Comparison of ENCODE assay signal across 8 cellular contexts in genomic region chr2:177392373-177393246, GRCh38. TPM values are rescaled to one million over a fixed set of nuclear protein-coding genes. Genes with fewer than 3 reads are reported as not detected.
DNase-seq lines count a peak whose midpoint lies in the region; ATAC-seq and TF ChIP-seq lines count a peak whose summit lies in the region.

Gene AGPS, plus strand, starts transcription at chr2:177392773. Its CDS starts 17 bp downstream, at chr2:177392790.

- H3K36me3 ChIP-seq in KOPT-K1 (ENCODE audit: insufficient read depth, low read length) = 0 out of 2 replicates have a peak, but pooled peaks cover 7% of the 10 kb centered on the region
- H3K36me3 ChIP-seq in thoracic aorta = no peaks in the 10 kb centered on the region

- H3K27me3 ChIP-seq in thoracic aorta (replicated peaks; ENCODE audit: insufficient read depth) = no peaks in the 10 kb centered on the region

- H3K9me3 ChIP-seq in KOPT-K1 (ENCODE audit: insufficient read depth, low read length, poor library complexity, severe bottlenecking) (no peaks in the 10 kb centered on the region), thoracic aorta (no peaks in the 10 kb centered on the region)

- TF ChIP-seq CTCF in osteocyte (IDR thresholded peaks at IDR 0.05) (peak; percentile 18), thoracic aorta (IDR thresholded peaks at IDR 0.05) (peak; percentile 51)

- peaks cover 29% of the 10 kb centered on the region for H3K36me3 Mint-ChIP-seq in activated naive CD4-positive, alpha-beta T cell treated with anti-CD3 and anti-CD28 coated beads for 36 hours (ENCODE audit: low read depth)
- peaks cover 2% of the 10 kb centered on the region for H3K36me3 Mint-ChIP-seq in osteocyte (ENCODE audit: unreplicated experiment)

- H3K4me3 ChIP-seq in thoracic aorta = peak within 1 kb of the TSS; percentile 95

- peaks cover 59% of the 10 kb centered on the region for H3K4me1 Mint-ChIP-seq in activated naive CD4-positive, alpha-beta T cell treated with anti-CD3 and anti-CD28 coated beads for 36 hours (ENCODE audit: low read depth)
- peaks cover 44% of the 10 kb centered on the region for H3K4me1 Mint-ChIP-seq in osteocyte (ENCODE audit: unreplicated experiment)

- intact Hi-C loops in activated naive CD4-positive, alpha-beta T cell treated with anti-CD3 and anti-CD28 coated beads for 36 hours (cut with micrococcal nuclease) = loop anchor here (1.0 to 10.0 kb wide), 7 partner anchors 24 to 1052 kb away; partner anchors contain the start of genes HNRNPA3 and NFE2L2

- H3K9me3 Mint-ChIP-seq in activated naive CD4-positive, alpha-beta T cell treated with anti-CD3 and anti-CD28 coated beads for 36 hours = no peaks in the 10 kb centered on the region
- no peaks in the 10 kb centered on the region for H3K9me3 Mint-ChIP-seq in osteocyte (ENCODE audit: unreplicated experiment)

- H3K4me3 Mint-ChIP-seq in activated naive CD4-positive, alpha-beta T cell treated with anti-CD3 and anti-CD28 coated beads for 36 hours = peak within 1 kb of the TSS; percentile 93
- H3K4me3 Mint-ChIP-seq in osteocyte (ENCODE audit: unreplicated experiment) = peak within 1 kb of the TSS; percentile 98

- CTCF ChIA-PET in activated naive CD4-positive, alpha-beta T cell treated with anti-CD3 and anti-CD28 coated beads for 36 hours (lab: Charles Lee) = interaction anchor here (0.7 to 3.2 kb wide), 6 partner anchors 15 to 228 kb away, joined by 3 to 20 read pairs (median 4); no protein-coding TSS in a partner anchor

- peaks cover 6 to 30% of the 10 kb centered on the region in 2 donors for H3K4me1 ChIP-seq in thoracic aorta (ENCODE audit: control insufficient read depth in 1 of 2, low read depth in 2 of 2)

- H3K27ac Mint-ChIP-seq in activated naive CD4-positive, alpha-beta T cell treated with anti-CD3 and anti-CD28 coated beads for 36 hours = peak within 1 kb of the TSS; percentile 62
- H3K27ac Mint-ChIP-seq in osteocyte (ENCODE audit: unreplicated experiment) = peak within 1 kb of the TSS; percentile 92

- ATAC-seq in GM21825 (IDR thresholded peaks at IDR 0.05; ENCODE audit: unreplicated experiment) (peak; percentile 91), thoracic aorta (ENCODE audit: insufficient number of reproducible peaks, low FRiP score, low read depth) (peak; percentile 45)

- H3K27me3 Mint-ChIP-seq in activated naive CD4-positive, alpha-beta T cell treated with anti-CD3 and anti-CD28 coated beads for 36 hours (ENCODE audit: low read depth) = no peaks in the 10 kb centered on the region
- no peaks in the 10 kb centered on the region for H3K27me3 Mint-ChIP-seq in osteocyte (ENCODE audit: unreplicated experiment)

- peak; percentile 71 for DNase-seq in EL
- peak; percentile 72 for DNase-seq in SK-N-DZ (ENCODE audit: low spot score)
- peak; percentile 85 for DNase-seq in activated naive CD4-positive, alpha-beta T cell treated with anti-CD3 and anti-CD28 coated beads for 36 hours
- peak; percentile 74 for DNase-seq in glomerular visceral epithelial cell (ENCODE audit: extremely low spot score)
- peak; percentile 89 for DNase-seq in osteocyte (ENCODE audit: extremely low spot score, unreplicated experiment)
- peak; percentile 10 for DNase-seq in thoracic aorta (ENCODE audit: low spot score)

- peak within 1 kb of the TSS; percentile 67 for H3K27ac ChIP-seq in KOPT-K1 (ENCODE audit: low read depth, low read length, poor library complexity, severe bottlenecking)
- H3K27ac ChIP-seq in thoracic aorta = peak within 1 kb of the TSS in 1 of 2 donors; percentile 57

RNA-seq across cellular contexts. Expression of gene AGPS, which starts in this region (rescaled TPM):
- polyA plus RNA-seq in SK-N-DZ (2014; cell fraction: cytosol; rRNA removed) = 24.5 and 27.1 TPM in 2 replicates
- polyA plus RNA-seq in SK-N-DZ (2014; cell fraction: nucleus; rRNA removed) = 43.3 and 91.5 TPM in 2 replicates
- total RNA-seq in activated naive CD4-positive, alpha-beta T cell treated with anti-CD3 and anti-CD28 coated beads for 36 hours = 10 to 100 TPM; 50.7 to 51.8 TPM
- total RNA-seq in osteocyte (34.3 and 38.0 TPM in 2 replicates), thoracic aorta (10 to 100 TPM; 17.5 to 21.7 TPM)

Comparison
In these comparisons a context has a peak if more than half of its experiments do, and no peak if none do; other contexts are left out.
1. DNase-seq: peak in every context shown above with its lines; median percentile 89 in osteocyte; 85 in activated naive CD4-positive, alpha-beta T cell treated with anti-CD3 and anti-CD28 coated beads for 36 hours; 74 in glomerular visceral epithelial cell; 72 in SK-N-DZ; 71 in EL; 10 in thoracic aorta.